In genomic region chr22:42156597-42156996, GRCh38 we compare ENCODE assay signal across 23 cellular contexts. TPM values are rescaled to one million over a fixed set of nuclear protein-coding genes. Genes with fewer than 3 reads are reported as not detected.
DNase-seq lines count a peak whose midpoint lies in the region; ATAC-seq, FAIRE-seq and TF ChIP-seq lines count a peak whose summit lies in the region.
"Had no signal": no experiment of that assay in that cellular context is flagged by ENCODE, and none has a peak within 500 bp of the region (broad histone marks: within the 10 kb centered on the region; RNA-seq: fewer than 3 reads in every experiment).

No MANE protein-coding gene starts in this region.

- CTCF ChIA-PET in RWPE1 (lab: Yijun Ruan, JAX), result interaction anchor here (0.6 kb wide), 1 partner anchor 128 kb away, joined by 3 read pairs; no protein-coding TSS in a partner anchor

- H3K4me1 ChIP-seq in esophagus (ENCODE audit: control insufficient read depth in 2 of 2, insufficient read depth in 2 of 2, low read length in 1 of 2), result peaks cover 0 to 21% of the 10 kb centered on the region in 2 donors
- H3K4me1 ChIP-seq in keratinocyte (ENCODE audit: control insufficient read depth, extremely low read depth, insufficient read depth, low read length), result peaks cover 20% of the 10 kb centered on the region

- DNase-seq in activated naive CD8-positive, alpha-beta T cell treated with anti-CD3 and anti-CD28 coated beads, Interleukin-2, amount 50 U/mL, for 24 hours, result no peak
- DNase-seq in RWPE1 (ENCODE audit: low spot score) (no peak), keratinocyte (ENCODE audit: low read depth, low spot score) (no peak), HuH-7 (ENCODE audit: low spot score) (no peak)
- DNase-seq: MV-4-11, NCI-H1105 treated with DMSO at 0.1 percent for 48 hours, NCI-H2029 treated with DMSO at 0.1 percent for 48 hours, NCI-H226, NCI-H524, NCI-H774, SHP77 had no signal

- 67% methylated on average over 5 of the region's 5 CpGs for WGBS in esophagus, 2 donors

- H3K79me2 ChIP-seq in keratinocyte (ENCODE audit: control insufficient read depth, insufficient read depth, low read length), result no peaks in the 10 kb centered on the region

- no peak overlapping the region for H2AFZ ChIP-seq in keratinocyte (ENCODE audit: control insufficient read depth, low read length)

- dilution Hi-C loops in keratinocyte (cut with MboI; ENCODE audit: extremely low pct_ligation_motif_present, low sequenced_read_pairs), result no loop called here

- POLR2A ChIA-PET in RWPE1 (lab: Yijun Ruan, JAX; ENCODE audit: low non-redundant PET), result no interaction called here

- peak overlapping the region; percentile 58 for H3K27ac ChIP-seq in RWPE1
- peak overlapping the region; percentile 79 to 89 for H3K27ac ChIP-seq in esophagus (ENCODE audit: low read depth in 2 of 2, low read length in 1 of 2)
- peak overlapping the region; percentile 29 for H3K27ac ChIP-seq in keratinocyte (ENCODE audit: control insufficient read depth, insufficient read depth, low read length)

- H3K27me3 Mint-ChIP-seq in activated naive CD8-positive, alpha-beta T cell, result no peaks in the 10 kb centered on the region
- H3K27me3 Mint-ChIP-seq in activated naive CD8-positive, alpha-beta T cell treated with anti-CD3 and anti-CD28 coated beads, Interleukin-2, amount 50 U/mL, for 24 hours, result no peaks in the 10 kb centered on the region
- H3K27me3 Mint-ChIP-seq: B cell, IgD-negative memory B cell had no signal

- H3K4me2 ChIP-seq in keratinocyte (ENCODE audit: control insufficient read depth, extremely low read depth, insufficient read depth, low read depth, low read length), result peak overlapping the region; percentile 42

- H4K20me1 ChIP-seq in keratinocyte (ENCODE audit: control insufficient read depth, extremely low read depth, insufficient read depth, low read length), result no peaks in the 10 kb centered on the region

- no peak for FAIRE-seq in keratinocyte (lab: Jason Lieb, UNC)
- FAIRE-seq: A204.1, G401.6, GM12892, GM18507, H54, RCC 7860 had no signal

- H3K36me3 ChIP-seq in esophagus (ENCODE audit: control insufficient read depth in 2 of 2, insufficient read depth in 2 of 2, low read length in 1 of 2), result peaks cover 0 to 19% of the 10 kb centered on the region in 2 donors
- peaks cover 8 to 17% of the 10 kb centered on the region in 2 experiments for H3K36me3 ChIP-seq in keratinocyte (ENCODE audit: control insufficient read depth in 2 of 2, extremely low read depth in 1 of 2, insufficient read depth in 2 of 2, low read length in 2 of 2)

- H3K9me1 ChIP-seq in keratinocyte (ENCODE audit: control insufficient read depth, extremely low read depth, insufficient read depth, low read length), result peaks cover 3% of the 10 kb centered on the region

- no peaks in the 10 kb centered on the region for H3K4me1 Mint-ChIP-seq in activated naive CD8-positive, alpha-beta T cell (ENCODE audit: low read depth)
- no peaks in the 10 kb centered on the region for H3K4me1 Mint-ChIP-seq in activated naive CD8-positive, alpha-beta T cell treated with anti-CD3 and anti-CD28 coated beads, Interleukin-2, amount 50 U/mL, for 24 hours
- H3K4me1 Mint-ChIP-seq: IgD-negative memory B cell had no signal

- no peak overlapping the region for H3K4me3 Mint-ChIP-seq in activated naive CD8-positive, alpha-beta T cell
- no peak overlapping the region for H3K4me3 Mint-ChIP-seq in activated naive CD8-positive, alpha-beta T cell treated with anti-CD3 and anti-CD28 coated beads, Interleukin-2, amount 50 U/mL, for 24 hours
- H3K4me3 Mint-ChIP-seq: B cell, CD14-positive monocyte, IgD-negative memory B cell had no signal

- H3K9me3 ChIP-seq in esophagus (ENCODE audit: control insufficient read depth in 2 of 2, insufficient read depth in 1 of 2, low read depth in 1 of 2, low read length in 1 of 2) (no peaks in the 10 kb centered on the region), keratinocyte (ENCODE audit: control insufficient read depth, low read depth, low read length) (no peaks in the 10 kb centered on the region)

- peaks cover 6% of the 10 kb centered on the region for H3K36me3 Mint-ChIP-seq in activated naive CD8-positive, alpha-beta T cell
- H3K36me3 Mint-ChIP-seq in activated naive CD8-positive, alpha-beta T cell treated with anti-CD3 and anti-CD28 coated beads, Interleukin-2, amount 50 U/mL, for 24 hours (ENCODE audit: low read depth), result peaks cover 13% of the 10 kb centered on the region

- no peaks in the 10 kb centered on the region for H3K9me3 Mint-ChIP-seq in activated naive CD8-positive, alpha-beta T cell (ENCODE audit: low read depth)
- no peaks in the 10 kb centered on the region for H3K9me3 Mint-ChIP-seq in activated naive CD8-positive, alpha-beta T cell treated with anti-CD3 and anti-CD28 coated beads, Interleukin-2, amount 50 U/mL, for 24 hours
- H3K9me3 Mint-ChIP-seq: IgD-negative memory B cell had no signal

- TF ChIP-seq CTCF in RWPE1 (conservative IDR thresholded peaks at IDR 0.05; ENCODE audit: low read depth), result no peak
- TF ChIP-seq CTCF in keratinocyte (optimal IDR thresholded peaks at IDR 0.05 in 1 of 3, IDR thresholded peaks at IDR 0.05 in 1 of 3, conservative IDR thresholded peaks at IDR 0.05 in 1 of 3; ENCODE audit: extremely low read depth in 1 of 3, insufficient read depth in 2 of 3, low read length in 3 of 3), result no peak

- no peak for ATAC-seq in activated naive CD8-positive, alpha-beta T cell treated with anti-CD3 and anti-CD28 coated beads, Interleukin-2, amount 50 U/mL, for 24 hours
- no peak for ATAC-seq in GM18502 (IDR thresholded peaks at IDR 0.05; ENCODE audit: poor library complexity, unreplicated experiment)

- H3K27ac Mint-ChIP-seq in activated naive CD8-positive, alpha-beta T cell, result peak overlapping the region; percentile 5
- H3K27ac Mint-ChIP-seq in activated naive CD8-positive, alpha-beta T cell treated with anti-CD3 and anti-CD28 coated beads, Interleukin-2, amount 50 U/mL, for 24 hours, result no peak overlapping the region
- H3K27ac Mint-ChIP-seq: B cell, IgD-negative memory B cell had no signal

- no peak overlapping the region for H3K4me3 ChIP-seq in esophagus (ENCODE audit: low read depth in 1 of 2, low read length in 2 of 2)
- H3K4me3 ChIP-seq in keratinocyte (ENCODE audit: control insufficient read depth in 2 of 3, extremely low read depth in 1 of 3, insufficient read depth in 2 of 3, low read depth in 1 of 3, low read length in 3 of 3), result no peak overlapping the region

- no peak overlapping the region for H3K9ac ChIP-seq in keratinocyte (ENCODE audit: control insufficient read depth, extremely low read depth, insufficient read depth, low read length)

- H3K27me3 ChIP-seq in esophagus (ENCODE audit: control insufficient read depth in 1 of 2, insufficient read depth in 2 of 2, low read length in 2 of 2), result no peaks in the 10 kb centered on the region
- no peaks in the 10 kb centered on the region for H3K27me3 ChIP-seq in keratinocyte (ENCODE audit: control insufficient read depth, extremely low read depth, insufficient read depth, low read length)

RNA-seq across cellular contexts. Expression of gene CYP2D6, which starts 26.0 kb away (rescaled TPM):
- polyA plus RNA-seq in esophagus (1 to 10 TPM; 1.2 to 6.3 TPM), keratinocyte (0.74 to 2.8 TPM (median 0.81 TPM) in 3 replicates)
- 0.81 TPM for polyA plus RNA-seq in keratinocyte (2011; ENCODE audit: low read depth)
- polyA plus RNA-seq in keratinocyte (2011; cell fraction: cytosol; rRNA removed), result 0.18 and 0.35 TPM in 2 replicates
- polyA plus RNA-seq in keratinocyte (2011; cell fraction: nucleus; rRNA removed), result 11.0 and 13.8 TPM in 2 replicates
- 0.45 and 4.0 TPM in 2 replicates for polyA plus RNA-seq in keratinocyte (2012; ENCODE audit: low replicate concordance)
- 1.5 to 5.3 TPM (median 3.2 TPM) in 3 replicates for polyA minus RNA-seq in keratinocyte
- not detected for polyA minus RNA-seq in keratinocyte (2011; cell fraction: cytosol; rRNA and poly(A)+ RNA removed)
- 3.2 and 4.4 TPM in 2 replicates for polyA minus RNA-seq in keratinocyte (2011; cell fraction: nucleus; rRNA and poly(A)+ RNA removed)
- polyA plus RNA-seq: CD14-positive monocyte, IgD-negative memory B cell had no signal

Comparison
In these comparisons a context has a peak if more than half of its experiments do, and no peak if none do; other contexts are left out.
1. H3K27ac ChIP-seq: peak in every context shown above with its lines; median percentile 84 in esophagus; 58 in RWPE1; 29 in keratinocyte.